2 cellular contexts compared by ENCODE assay signal in the genomic region with DNA sequence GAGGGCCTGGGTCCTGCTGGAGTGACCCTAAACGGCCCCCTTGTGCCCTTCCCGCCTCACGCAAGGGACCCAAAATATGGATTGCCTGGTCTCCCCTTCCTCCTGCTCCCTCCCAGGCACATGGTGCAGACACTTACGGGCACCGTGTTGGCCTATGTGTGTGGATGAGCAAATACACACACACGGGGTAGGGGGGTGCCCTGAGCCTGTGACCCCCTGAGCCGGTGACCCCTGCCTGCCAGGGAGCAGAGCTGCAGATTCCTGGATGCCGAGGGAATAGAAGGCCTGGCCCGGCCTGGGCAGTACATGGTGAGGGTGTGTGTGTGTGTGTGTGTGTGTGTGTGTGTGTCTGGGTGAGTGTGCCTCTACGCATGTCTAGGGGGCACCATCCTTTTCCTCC.
TF ChIP-seq lines count a peak whose summit lies in the region.

No MANE protein-coding gene starts in this region.

TF ChIP-seq in GM23338, 12 proteins besides CTCF, POLR2A, EP300 and RAD21 (continues in another document):
- TF ChIP-seq ETS1 (IDR thresholded peaks at IDR 0.05) (no peak), JUNB (IDR thresholded peaks at IDR 0.05; ENCODE audit: unreplicated experiment) (no peak), EZH2 (IDR thresholded peaks at IDR 0.05; ENCODE audit: low read depth, unreplicated experiment) (no peak), ZNF331 (CRISPR knock-in tag; IDR thresholded peaks at IDR 0.05; ENCODE audit: low read depth) (no peak), STAT1 (IDR thresholded peaks at IDR 0.05; ENCODE audit: unreplicated experiment) (no peak), EZH2phosphoT487 (IDR thresholded peaks at IDR 0.05; ENCODE audit: unreplicated experiment) (no peak), POLR2AphosphoS5 (IDR thresholded peaks at IDR 0.05; ENCODE audit: low read depth) (no peak), NANOG (IDR thresholded peaks at IDR 0.05; ENCODE audit: borderline replicate concordance) (no peak)
- TF ChIP-seq, protein P1, sequence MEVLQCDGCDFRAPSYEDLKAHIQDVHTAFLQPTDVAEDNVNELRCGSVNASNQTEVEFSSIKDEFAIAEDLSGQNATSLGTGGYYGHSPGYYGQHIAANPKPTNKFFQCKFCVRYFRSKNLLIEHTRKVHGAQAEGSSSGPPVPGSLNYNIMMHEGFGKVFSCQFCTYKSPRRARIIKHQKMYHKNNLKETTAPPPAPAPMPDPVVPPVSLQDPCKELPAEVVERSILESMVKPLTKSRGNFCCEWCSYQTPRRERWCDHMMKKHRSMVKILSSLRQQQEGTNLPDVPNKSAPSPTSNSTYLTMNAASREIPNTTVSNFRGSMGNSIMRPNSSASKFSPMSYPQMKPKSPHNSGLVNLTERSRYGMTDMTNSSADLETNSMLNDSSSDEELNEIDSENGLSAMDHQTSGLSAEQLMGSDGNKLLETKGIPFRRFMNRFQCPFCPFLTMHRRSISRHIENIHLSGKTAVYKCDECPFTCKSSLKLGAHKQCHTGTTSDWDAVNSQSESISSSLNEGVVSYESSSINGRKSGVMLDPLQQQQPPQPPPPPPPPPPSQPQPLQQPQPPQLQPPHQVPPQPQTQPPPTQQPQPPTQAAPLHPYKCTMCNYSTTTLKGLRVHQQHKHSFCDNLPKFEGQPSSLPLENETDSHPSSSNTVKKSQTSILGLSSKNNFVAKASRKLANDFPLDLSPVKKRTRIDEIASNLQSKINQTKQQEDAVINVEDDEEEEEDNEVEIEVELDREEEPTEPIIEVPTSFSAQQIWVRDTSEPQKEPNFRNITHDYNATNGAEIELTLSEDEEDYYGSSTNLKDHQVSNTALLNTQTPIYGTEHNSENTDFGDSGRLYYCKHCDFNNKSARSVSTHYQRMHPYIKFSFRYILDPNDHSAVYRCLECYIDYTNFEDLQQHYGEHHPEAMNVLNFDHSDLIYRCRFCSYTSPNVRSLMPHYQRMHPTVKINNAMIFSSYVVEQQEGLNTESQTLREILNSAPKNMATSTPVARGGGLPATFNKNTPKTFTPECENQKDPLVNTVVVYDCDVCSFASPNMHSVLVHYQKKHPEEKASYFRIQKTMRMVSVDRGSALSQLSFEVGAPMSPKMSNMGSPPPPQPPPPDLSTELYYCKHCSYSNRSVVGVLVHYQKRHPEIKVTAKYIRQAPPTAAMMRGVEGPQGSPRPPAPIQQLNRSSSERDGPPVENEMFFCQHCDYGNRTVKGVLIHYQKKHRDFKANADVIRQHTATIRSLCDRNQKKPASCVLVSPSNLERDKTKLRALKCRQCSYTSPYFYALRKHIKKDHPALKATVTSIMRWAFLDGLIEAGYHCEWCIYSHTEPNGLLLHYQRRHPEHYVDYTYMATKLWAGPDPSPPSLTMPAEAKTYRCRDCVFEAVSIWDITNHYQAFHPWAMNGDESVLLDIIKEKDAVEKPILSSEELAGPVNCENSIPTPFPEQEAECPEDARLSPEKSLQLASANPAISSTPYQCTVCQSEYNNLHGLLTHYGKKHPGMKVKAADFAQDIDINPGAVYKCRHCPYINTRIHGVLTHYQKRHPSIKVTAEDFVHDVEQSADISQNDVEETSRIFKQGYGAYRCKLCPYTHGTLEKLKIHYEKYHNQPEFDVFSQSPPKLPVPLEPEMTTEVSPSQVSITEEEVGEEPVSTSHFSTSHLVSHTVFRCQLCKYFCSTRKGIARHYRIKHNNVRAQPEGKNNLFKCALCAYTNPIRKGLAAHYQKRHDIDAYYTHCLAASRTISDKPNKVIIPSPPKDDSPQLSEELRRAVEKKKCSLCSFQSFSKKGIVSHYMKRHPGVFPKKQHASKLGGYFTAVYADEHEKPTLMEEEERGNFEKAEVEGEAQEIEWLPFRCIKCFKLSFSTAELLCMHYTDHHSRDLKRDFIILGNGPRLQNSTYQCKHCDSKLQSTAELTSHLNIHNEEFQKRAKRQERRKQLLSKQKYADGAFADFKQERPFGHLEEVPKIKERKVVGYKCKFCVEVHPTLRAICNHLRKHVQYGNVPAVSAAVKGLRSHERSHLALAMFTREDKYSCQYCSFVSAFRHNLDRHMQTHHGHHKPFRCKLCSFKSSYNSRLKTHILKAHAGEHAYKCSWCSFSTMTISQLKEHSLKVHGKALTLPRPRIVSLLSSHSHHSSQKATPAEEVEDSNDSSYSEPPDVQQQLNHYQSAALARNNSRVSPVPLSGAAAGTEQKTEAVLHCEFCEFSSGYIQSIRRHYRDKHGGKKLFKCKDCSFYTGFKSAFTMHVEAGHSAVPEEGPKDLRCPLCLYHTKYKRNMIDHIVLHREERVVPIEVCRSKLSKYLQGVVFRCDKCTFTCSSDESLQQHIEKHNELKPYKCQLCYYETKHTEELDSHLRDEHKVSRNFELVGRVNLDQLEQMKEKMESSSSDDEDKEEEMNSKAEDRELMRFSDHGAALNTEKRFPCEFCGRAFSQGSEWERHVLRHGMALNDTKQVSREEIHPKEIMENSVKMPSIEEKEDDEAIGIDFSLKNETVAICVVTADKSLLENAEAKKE (CRISPR knock-in tag; IDR thresholded peaks at IDR 0.05) = no peak
- TF ChIP-seq, protein P2, sequence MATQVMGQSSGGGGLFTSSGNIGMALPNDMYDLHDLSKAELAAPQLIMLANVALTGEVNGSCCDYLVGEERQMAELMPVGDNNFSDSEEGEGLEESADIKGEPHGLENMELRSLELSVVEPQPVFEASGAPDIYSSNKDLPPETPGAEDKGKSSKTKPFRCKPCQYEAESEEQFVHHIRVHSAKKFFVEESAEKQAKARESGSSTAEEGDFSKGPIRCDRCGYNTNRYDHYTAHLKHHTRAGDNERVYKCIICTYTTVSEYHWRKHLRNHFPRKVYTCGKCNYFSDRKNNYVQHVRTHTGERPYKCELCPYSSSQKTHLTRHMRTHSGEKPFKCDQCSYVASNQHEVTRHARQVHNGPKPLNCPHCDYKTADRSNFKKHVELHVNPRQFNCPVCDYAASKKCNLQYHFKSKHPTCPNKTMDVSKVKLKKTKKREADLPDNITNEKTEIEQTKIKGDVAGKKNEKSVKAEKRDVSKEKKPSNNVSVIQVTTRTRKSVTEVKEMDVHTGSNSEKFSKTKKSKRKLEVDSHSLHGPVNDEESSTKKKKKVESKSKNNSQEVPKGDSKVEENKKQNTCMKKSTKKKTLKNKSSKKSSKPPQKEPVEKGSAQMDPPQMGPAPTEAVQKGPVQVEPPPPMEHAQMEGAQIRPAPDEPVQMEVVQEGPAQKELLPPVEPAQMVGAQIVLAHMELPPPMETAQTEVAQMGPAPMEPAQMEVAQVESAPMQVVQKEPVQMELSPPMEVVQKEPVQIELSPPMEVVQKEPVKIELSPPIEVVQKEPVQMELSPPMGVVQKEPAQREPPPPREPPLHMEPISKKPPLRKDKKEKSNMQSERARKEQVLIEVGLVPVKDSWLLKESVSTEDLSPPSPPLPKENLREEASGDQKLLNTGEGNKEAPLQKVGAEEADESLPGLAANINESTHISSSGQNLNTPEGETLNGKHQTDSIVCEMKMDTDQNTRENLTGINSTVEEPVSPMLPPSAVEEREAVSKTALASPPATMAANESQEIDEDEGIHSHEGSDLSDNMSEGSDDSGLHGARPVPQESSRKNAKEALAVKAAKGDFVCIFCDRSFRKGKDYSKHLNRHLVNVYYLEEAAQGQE (IDR thresholded peaks at IDR 0.05; ENCODE audit: unreplicated experiment) = no peak

TF ChIP-seq in H1, 55 proteins besides CTCF, POLR2A, EP300 and RAD21:
- TF ChIP-seq TBP (IDR thresholded peaks at IDR 0.05; ENCODE audit: low read depth, low read length) (no peak), ATF2 (IDR thresholded peaks at IDR 0.05; ENCODE audit: low read length) (no peak), SIRT6 (IDR thresholded peaks at IDR 0.05; ENCODE audit: low read length) (no peak), SP2 (IDR thresholded peaks at IDR 0.05; ENCODE audit: low read length) (no peak)
